ENCODE assay signal across 13 cellular contexts in the genomic region with DNA sequence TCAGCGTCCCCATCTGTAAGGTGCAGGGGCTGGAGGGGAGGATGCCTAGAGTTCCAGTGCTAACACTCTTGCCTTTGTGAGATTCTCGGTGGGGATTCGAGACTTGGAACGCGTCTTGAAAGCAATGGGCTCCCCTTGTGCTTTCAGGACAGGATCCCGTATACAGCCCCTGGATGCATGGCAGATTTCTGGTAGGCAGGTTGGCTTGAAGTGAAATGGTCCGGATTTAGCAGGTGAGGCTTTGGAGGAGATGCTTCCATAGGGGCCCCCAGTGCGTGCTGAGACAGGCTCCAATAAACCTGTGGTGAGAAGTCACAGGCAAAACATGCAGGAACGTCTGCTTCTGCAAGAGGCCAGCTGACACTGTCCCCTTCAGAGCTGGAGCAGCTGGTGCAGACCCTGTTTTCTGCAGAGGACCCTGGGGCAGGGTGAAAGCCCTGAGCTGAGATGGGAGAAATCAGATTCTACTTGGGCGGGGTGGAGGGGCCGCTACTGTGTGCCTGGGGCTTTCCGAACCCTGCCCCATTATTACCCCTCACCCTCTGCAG.
"Had no signal": no experiment of that assay in that cellular context is flagged by ENCODE, and none has a peak within 500 bp of the region (broad histone marks: within the 10 kb centered on the region; RNA-seq: fewer than 3 reads in every experiment).

No MANE protein-coding gene starts in this region.

- H3K27ac ChIP-seq: tibial nerve had no signal

- H3K4me1 Mint-ChIP-seq: T-cell had no signal

- H3K36me3 Mint-ChIP-seq: activated naive CD8-positive, alpha-beta T cell; stimulated activated effector memory CD8-positive, alpha-beta T cell treated with anti-CD3 and anti-CD28 coated beads, Interleukin-12 subunit alpha, Interleukin-12 subunit beta, amount 100 ng/mL, for 72 hours; T-cell had no signal

- H3K9me3 Mint-ChIP-seq: stimulated activated effector memory CD8-positive, alpha-beta T cell treated with anti-CD3 and anti-CD28 coated beads, Interleukin-12 subunit alpha, Interleukin-12 subunit beta, amount 100 ng/mL, for 72 hours had no signal

- H3K27me3 ChIP-seq: tibial nerve had no signal

- ATAC-seq: activated CD4-positive, CD25-positive, alpha-beta regulatory T cell treated with anti-CD3 and anti-CD28 coated beads, Interleukin-2, amount 50 U/mL, for 24 hours; stimulated activated effector memory CD8-positive, alpha-beta T cell treated with anti-CD3 and anti-CD28 coated beads, Interleukin-12 subunit alpha, Interleukin-12 subunit beta, amount 100 ng/mL, for 72 hours; T-cell had no signal

- H3K36me3 ChIP-seq: tibial nerve had no signal

- H3K27ac Mint-ChIP-seq: activated naive CD8-positive, alpha-beta T cell; stimulated activated effector memory CD8-positive, alpha-beta T cell treated with anti-CD3 and anti-CD28 coated beads, Interleukin-12 subunit alpha, Interleukin-12 subunit beta, amount 100 ng/mL, for 72 hours; T-cell had no signal

- H3K4me1 ChIP-seq: tibial nerve had no signal

- DNase-seq: activated gamma-delta T cell treated with Interleukin-2 at 50 U/mL for 16 hours; activated T-cell treated with anti-CD3 and anti-CD28 coated beads, Interleukin-2, amount 50 U/mL, for 48 hours; amniotic stem cell; caudate nucleus; effector CD4-positive, alpha-beta T cell; foreskin fibroblast; kidney glomerular epithelial cell; T-cell; T-helper 9 cell had no signal

- H3K4me3 Mint-ChIP-seq: activated naive CD8-positive, alpha-beta T cell; stimulated activated effector memory CD8-positive, alpha-beta T cell treated with anti-CD3 and anti-CD28 coated beads, Interleukin-12 subunit alpha, Interleukin-12 subunit beta, amount 100 ng/mL, for 72 hours; T-cell had no signal

- H3K4me3 ChIP-seq: tibial nerve had no signal
